13 cellular contexts compared by ENCODE assay signal in genomic region chr16:86925067-86925791, GRCh38.
DNase-seq lines count a peak whose midpoint lies in the region; ATAC-seq and TF ChIP-seq lines count a peak whose summit lies in the region.
"Had no signal": no experiment of that assay in that cellular context is flagged by ENCODE, and none has a peak within 500 bp of the region (broad histone marks: within the 10 kb centered on the region; RNA-seq: fewer than 3 reads in every experiment).

No MANE protein-coding gene starts in this region.

- ATAC-seq in GM19328 (IDR thresholded peaks at IDR 0.05; ENCODE audit: unreplicated experiment): no peak
- ATAC-seq: sciatic nerve had no signal

- peaks cover 36% of the 10 kb centered on the region for H3K4me1 Mint-ChIP-seq in endothelial cell (ENCODE audit: unreplicated experiment)

- H3K9me3 ChIP-seq in WERI-Rb-1 (ENCODE audit: severe bottlenecking) (peaks cover 3% of the 10 kb centered on the region), prostate gland (no peaks in the 10 kb centered on the region)

- peaks cover 7% of the 10 kb centered on the region for H3K27me3 Mint-ChIP-seq in endothelial cell (ENCODE audit: unreplicated experiment)

- intact Hi-C loops in posterior cingulate gyrus (cut with DNase I) (no loop called here), prostate gland (cut with DNase I) (no loop called here)

- no peak overlapping the region for H3K27ac Mint-ChIP-seq in endothelial cell (ENCODE audit: unreplicated experiment)

- H3K4me1 ChIP-seq in prostate gland (replicated peaks): no peaks in the 10 kb centered on the region

- peak; percentile 46 for DNase-seq in activated effector memory CD4-positive, alpha-beta T cell treated with anti-CD3 and anti-CD28 coated beads, Interleukin-2, amount 50 U/mL, for 16 hours
- DNase-seq in activated effector memory CD4-positive, alpha-beta T cell treated with Interleukin-2 at 50 U/mL for 16 hours: no peak
- DNase-seq in WERI-Rb-1: peak; percentile 67
- DNase-seq in kidney tubule cell (ENCODE audit: low spot score): peak; percentile 75
- no peak for DNase-seq in posterior cingulate gyrus
- DNase-seq in endothelial cell (ENCODE audit: low spot score): no peak
- no peak for DNase-seq in prostate gland (ENCODE audit: low spot score)
- DNase-seq: activated T-cell treated with anti-CD3 and anti-CD28 coated beads for 4 hours, amygdala, midbrain, SHP77 had no signal

- H3K36me3 ChIP-seq in WERI-Rb-1: no peaks in the 10 kb centered on the region
- no peaks in the 10 kb centered on the region for H3K36me3 ChIP-seq in prostate gland

- WGBS in prostate gland: 28% methylated on average over 18 of the region's 18 CpGs

- H3K36me3 Mint-ChIP-seq in endothelial cell (ENCODE audit: low read depth, unreplicated experiment): peaks cover 6% of the 10 kb centered on the region

- TF ChIP-seq CTCF in WERI-Rb-1 (IDR thresholded peaks at IDR 0.05; ENCODE audit: low read depth, low read length): no peak
- TF ChIP-seq CTCF in endothelial cell (IDR thresholded peaks at IDR 0.05; ENCODE audit: unreplicated experiment): no peak
- no peak for TF ChIP-seq CTCF in prostate gland (IDR thresholded peaks at IDR 0.05)

- no peaks in the 10 kb centered on the region for H3K9me3 Mint-ChIP-seq in endothelial cell (ENCODE audit: unreplicated experiment)

- H3K27me3 ChIP-seq in WERI-Rb-1 (ENCODE audit: insufficient read depth, low read depth, severe bottlenecking) (no peaks in the 10 kb centered on the region), prostate gland (replicated peaks; ENCODE audit: insufficient read depth) (peaks cover 18% of the 10 kb centered on the region)

- H3K27ac ChIP-seq in WERI-Rb-1 (peak overlapping the region; percentile 39; the same call in 1 of the 2 replicates), prostate gland (no peak overlapping the region)

- H3K4me3 Mint-ChIP-seq in endothelial cell (ENCODE audit: unreplicated experiment): no peak overlapping the region

- TF ChIP-seq POLR2A in prostate gland (IDR thresholded peaks at IDR 0.05): no peak

- H3K4me3 ChIP-seq in WERI-Rb-1 (ENCODE audit: low read depth, low read length) (no peak overlapping the region), prostate gland (no peak overlapping the region)

Comparison
In these comparisons a context has a peak if more than half of its experiments do, and no peak if none do; other contexts are left out.
1. DNase-seq: peak in activated effector memory CD4-positive, alpha-beta T cell treated with anti-CD3 and anti-CD28 coated beads, Interleukin-2, amount 50 U/mL, for 16 hours (single experiment), WERI-Rb-1 (single experiment) and kidney tubule cell (single experiment); none in activated effector memory CD4-positive, alpha-beta T cell treated with Interleukin-2 at 50 U/mL for 16 hours (single experiment), posterior cingulate gyrus (0 of 10), endothelial cell (single experiment) and prostate gland (single experiment).